ENCODE assay signal across 27 cellular contexts in genomic region chr17:53227514-53227913, GRCh38.
"Had no signal": no experiment of that assay in that cellular context is flagged by ENCODE, and none has a peak within 500 bp of the region (broad histone marks: within the 10 kb centered on the region; RNA-seq: fewer than 3 reads in every experiment).

No MANE protein-coding gene starts in this region.

- H3K36me3 ChIP-seq: gastroesophageal sphincter, heart left ventricle, left ventricle myocardium inferior, neural progenitor cell, thyroid gland, upper lobe of right lung had no signal

- H3K4me1 ChIP-seq: gastroesophageal sphincter, heart left ventricle, left ventricle myocardium inferior, neural progenitor cell, thyroid gland, upper lobe of right lung had no signal

- H3K4me1 Mint-ChIP-seq: activated naive CD8-positive, alpha-beta T cell treated with anti-CD3 and anti-CD28 coated beads, Interleukin-2, amount 10 ng/mL, durations not matched to agents 7 days and 5 days; naive thymus-derived CD8-positive, alpha-beta T cell; neural progenitor cell had no signal

- FAIRE-seq: bronchial epithelial cell, keratinocyte had no signal

- ATAC-seq: activated T-cell treated with anti-CD3 and anti-CD28 coated beads, Interleukin-2, amount 50 U/mL, for 4 hours; gastroesophageal sphincter; heart left ventricle; naive thymus-derived CD8-positive, alpha-beta T cell; upper lobe of right lung had no signal

- H3K4me3 ChIP-seq: coronary artery, gastroesophageal sphincter, heart left ventricle, left ventricle myocardium inferior, neural progenitor cell, thyroid gland, upper lobe of right lung had no signal

- DNase-seq: activated CD4-positive, alpha-beta T cell treated with anti-CD3 and anti-CD28 coated beads for 1 hour; activated CD4-positive, alpha-beta T cell treated with anti-CD3 and anti-CD28 coated beads, Interleukin-2, amount 50 U/mL, for 4 hours; activated CD8-positive, alpha-beta memory T cell treated with anti-CD3 and anti-CD28 coated beads for 24 hours; activated CD8-positive, alpha-beta memory T cell treated with anti-CD3 and anti-CD28 coated beads, Interleukin-2, amount 50 U/mL, for 48 hours; activated effector memory CD4-positive, alpha-beta T cell treated with Interleukin-2 at 50 U/mL for 16 hours; activated naive CD4-positive, alpha-beta T cell treated with anti-CD3 and anti-CD28 coated beads for 36 hours; activated naive CD8-positive, alpha-beta T cell treated with anti-CD3 and anti-CD28 coated beads, Interleukin-2, amount 10 ng/mL, durations not matched to agents 7 days and 5 days; activated T-cell treated with anti-CD3 and anti-CD28 coated beads, Interleukin-2, amount 50 U/mL, for 4 hours; amniotic stem cell; cerebellar nuclear complex; endodermal cell; heart left ventricle; left ventricle myocardium inferior; naive thymus-derived CD8-positive, alpha-beta T cell; posterior cingulate gyrus; stimulated activated CD4-positive, alpha-beta T cell treated with anti-CD3 and anti-CD28 coated beads, Interleukin-1b, Interleukin-23, amount 100 ng/mL, for 48 hours; substantia nigra; T-helper 9 cell; thyroid gland; upper lobe of right lung had no signal

- H3K27me3 Mint-ChIP-seq: activated naive CD8-positive, alpha-beta T cell treated with anti-CD3 and anti-CD28 coated beads, Interleukin-2, amount 10 ng/mL, durations not matched to agents 7 days and 5 days; naive thymus-derived CD8-positive, alpha-beta T cell; stimulated activated naive CD8-positive, alpha-beta T cell treated with anti-CD3 and anti-CD28 coated beads, Interleukin-15, Interleukin-2, amounts not matched to agents 100 ng/mL and 50 ng/mL, for 24 hours had no signal

- H3K9me3 Mint-ChIP-seq: neural progenitor cell had no signal

- H3K4me2 ChIP-seq: neural progenitor cell had no signal

- H3K27ac ChIP-seq: coronary artery, gastroesophageal sphincter, heart left ventricle, left ventricle myocardium inferior, neural progenitor cell, thyroid gland, upper lobe of right lung had no signal

- H3K9ac ChIP-seq: neural progenitor cell had no signal

- H3K9me3 ChIP-seq: thyroid gland, upper lobe of right lung had no signal

- H3K4me3 Mint-ChIP-seq: activated naive CD4-positive, alpha-beta T cell treated with anti-CD3 and anti-CD28 coated beads for 36 hours; activated naive CD8-positive, alpha-beta T cell treated with anti-CD3 and anti-CD28 coated beads, Interleukin-2, amount 10 ng/mL, durations not matched to agents 7 days and 5 days; activated T-cell treated with anti-CD3 and anti-CD28 coated beads, Interleukin-2, amount 50 U/mL, for 4 hours; endodermal cell; mesothelial cell of epicardium; naive thymus-derived CD8-positive, alpha-beta T cell; neural progenitor cell; stimulated activated naive CD8-positive, alpha-beta T cell treated with anti-CD3 and anti-CD28 coated beads, Interleukin-15, Interleukin-2, amounts not matched to agents 100 ng/mL and 50 ng/mL, for 24 hours had no signal

- H3K36me3 Mint-ChIP-seq: activated naive CD8-positive, alpha-beta T cell treated with anti-CD3 and anti-CD28 coated beads, Interleukin-2, amount 10 ng/mL, durations not matched to agents 7 days and 5 days; mesothelial cell of epicardium; neural progenitor cell had no signal

- H3K27ac Mint-ChIP-seq: activated naive CD4-positive, alpha-beta T cell treated with anti-CD3 and anti-CD28 coated beads for 36 hours; activated naive CD8-positive, alpha-beta T cell treated with anti-CD3 and anti-CD28 coated beads, Interleukin-2, amount 10 ng/mL, durations not matched to agents 7 days and 5 days; endodermal cell; mesothelial cell of epicardium; naive thymus-derived CD8-positive, alpha-beta T cell; neural progenitor cell; stimulated activated naive CD8-positive, alpha-beta T cell treated with anti-CD3 and anti-CD28 coated beads, Interleukin-15, Interleukin-2, amounts not matched to agents 100 ng/mL and 50 ng/mL, for 24 hours had no signal

- H2AFZ ChIP-seq: neural progenitor cell had no signal

- H3K27me3 ChIP-seq: gastroesophageal sphincter, heart left ventricle, neural progenitor cell, thyroid gland, upper lobe of right lung had no signal
